Comparison of ENCODE assay signal across 1 cellular context in genomic region chr13:46617382-46617781, GRCh38.
TF ChIP-seq lines count a peak whose summit lies in the region.

No MANE protein-coding gene starts in this region.

TF ChIP-seq in GM23338, 12 proteins besides CTCF, POLR2A, EP300 and RAD21 (continued from another document):
- no peak for TF ChIP-seq ZNF462 (CRISPR knock-in tag; IDR thresholded peaks at IDR 0.05)
- TF ChIP-seq EZH2phosphoT487 (IDR thresholded peaks at IDR 0.05; ENCODE audit: unreplicated experiment), result no peak
- no peak for TF ChIP-seq NANOG (IDR thresholded peaks at IDR 0.05; ENCODE audit: borderline replicate concordance)
- no peak for TF ChIP-seq ZNF331 (CRISPR knock-in tag; IDR thresholded peaks at IDR 0.05; ENCODE audit: low read depth)
- no peak for TF ChIP-seq POLR2AphosphoS5 (IDR thresholded peaks at IDR 0.05; ENCODE audit: low read depth)
- TF ChIP-seq ZNF114 (CRISPR knock-in tag; IDR thresholded peaks at IDR 0.05), result no peak
- no peak for TF ChIP-seq REST (IDR thresholded peaks at IDR 0.05; ENCODE audit: unreplicated experiment)
- no peak for TF ChIP-seq EZH2 (IDR thresholded peaks at IDR 0.05; ENCODE audit: low read depth, unreplicated experiment)
TF ChIP-seq in GM23338: peak in this region for 0.
